Comparison of ENCODE assay signal across 9 cellular contexts in the genomic region with DNA sequence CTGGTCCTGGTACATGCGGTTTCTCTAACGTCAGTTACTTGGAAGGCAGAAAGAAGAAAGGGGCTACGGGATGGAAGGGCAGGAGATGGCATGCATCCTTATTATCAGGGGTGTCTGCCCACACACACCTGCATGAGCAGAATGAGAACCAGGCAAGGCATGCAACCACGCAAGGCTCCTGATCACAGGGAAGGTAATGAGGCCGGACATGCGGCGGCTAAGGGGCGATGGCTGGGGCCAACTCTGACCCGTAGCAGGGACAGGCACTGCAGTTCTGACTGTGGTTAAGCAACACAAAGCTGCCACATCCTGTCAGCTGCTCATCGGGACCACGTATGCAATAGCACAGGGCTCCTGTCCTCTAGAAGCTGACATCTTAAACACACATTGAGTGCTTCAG.
DNase-seq lines count a peak whose midpoint lies in the region; ATAC-seq and TF ChIP-seq lines count a peak whose summit lies in the region.
"Had no signal": no experiment of that assay in that cellular context is flagged by ENCODE, and none has a peak within 500 bp of the region (broad histone marks: within the 10 kb centered on the region; RNA-seq: fewer than 3 reads in every experiment).

No MANE protein-coding gene starts in this region.

- DNase-seq in heart right ventricle (no peak), cardiac septum (ENCODE audit: low spot score) (no peak), natural killer cell (peak; percentile 68), NCI-H524 (lab: John Stamatoyannopoulos, UW) (no peak), dorsolateral prefrontal cortex (no peak)
- peak; percentile 64 for DNase-seq in activated CD8-positive, alpha-beta memory T cell treated with anti-CD3 and anti-CD28 coated beads, Interleukin-2, amount 50 U/mL, for 48 hours

- H3K4me1 Mint-ChIP-seq in natural killer cell: peaks cover 52 to 53% of the 10 kb centered on the region in 2 donors

- H3K27ac ChIP-seq in heart right ventricle (peak overlapping the region in 5 of 10 donors; percentile 18 to 54 (median 38)), dorsolateral prefrontal cortex (peak overlapping the region in 18 of 59 donors; percentile 3 to 56 (median 28))
- H3K27ac ChIP-seq: VCaP had no signal

- H3K9me3 Mint-ChIP-seq in natural killer cell: no peaks in the 10 kb centered on the region

- ATAC-seq in heart right ventricle (peak in 7 of 8 donors; percentile 22 to 49 (median 38)), HG03571 (IDR thresholded peaks at IDR 0.05; ENCODE audit: unreplicated experiment) (peak; percentile 87), natural killer cell (peak; percentile 77 to 91 (median 90)), GM21529 (IDR thresholded peaks at IDR 0.05; ENCODE audit: unreplicated experiment) (no peak)

- peaks cover 3 to 44% (median 30%) of the 10 kb centered on the region in 9 donors for H3K4me1 ChIP-seq in heart right ventricle

- WGBS in heart right ventricle, 2 donors: 72 to 77% methylated on average over 11 of the region's 11 CpGs

- H3K4me3 ChIP-seq in heart right ventricle: no peak overlapping the region
- H3K4me3 ChIP-seq in dorsolateral prefrontal cortex: no peak overlapping the region

- no peaks in the 10 kb centered on the region for H3K27me3 Mint-ChIP-seq in natural killer cell (ENCODE audit: low read depth in 2 of 2)

- peak overlapping the region; percentile 93 for H3K27ac Mint-ChIP-seq in natural killer cell

- H3K27me3 ChIP-seq in heart right ventricle (no peaks in the 10 kb centered on the region), dorsolateral prefrontal cortex (no peaks in the 10 kb centered on the region)

- peaks cover 0 to 12% (median 4%) of the 10 kb centered on the region in 11 donors for H3K9me3 ChIP-seq in heart right ventricle

- intact Hi-C loops in heart right ventricle (cut with DNase I) (no loop called here), cardiac septum (cut with DNase I) (no loop called here), natural killer cell (cut with micrococcal nuclease) (loop anchor here (2.0 kb wide), 4 partner anchors 37 to 213 kb away; no protein-coding TSS in a partner anchor), dorsolateral prefrontal cortex (cut with DNase I) (no loop called here)

- TF ChIP-seq CTCF in heart right ventricle (IDR thresholded peaks at IDR 0.05) (no peak), natural killer cell (IDR thresholded peaks at IDR 0.05) (no peak), dorsolateral prefrontal cortex (IDR thresholded peaks at IDR 0.05 in 54 of 56, conservative IDR thresholded peaks at IDR 0.05 in 2 of 56; ENCODE audit: low read depth in 1 of 56, partially characterized antibody in 56 of 56) (no peak)

- peaks cover 0 to 41% (median 8%) of the 10 kb centered on the region in 9 donors for H3K36me3 ChIP-seq in heart right ventricle

- H3K4me3 Mint-ChIP-seq in natural killer cell: peak overlapping the region; percentile 78

- no peaks in the 10 kb centered on the region for H3K36me3 Mint-ChIP-seq in natural killer cell

Comparison
In these comparisons a context has a peak if more than half of its experiments do, and no peak if none do; other contexts are left out.
1. DNase-seq: peak in activated CD8-positive, alpha-beta memory T cell treated with anti-CD3 and anti-CD28 coated beads, Interleukin-2, amount 50 U/mL, for 48 hours (single experiment) and natural killer cell (single experiment); none in heart right ventricle (0 of 2), cardiac septum (single experiment), NCI-H524 (0 of 2) and dorsolateral prefrontal cortex (0 of 10).